In genomic region chr3:114274929-114275328, GRCh38 we compare ENCODE assay signal across 17 cellular contexts. TPM values are rescaled to one million over a fixed set of nuclear protein-coding genes. Genes with fewer than 3 reads are reported as not detected.
A peak's percentile ranks its signal among the peaks of the same experiment; 100 is the strongest.
DNase-seq lines count a peak whose midpoint lies in the region; ATAC-seq, FAIRE-seq and TF ChIP-seq lines count a peak whose summit lies in the region.
"Had no signal": no experiment of that assay in that cellular context is flagged by ENCODE, and none has a peak within 500 bp of the region (broad histone marks: within the 10 kb centered on the region; RNA-seq: fewer than 3 reads in every experiment).

No MANE protein-coding gene starts in this region.

- ATAC-seq in K562: no peak
- ATAC-seq: SK-N-SH treated with all-trans-retinoic acid at 6 μM for 48 hours had no signal

- no peak for TF ChIP-seq EP300 in K562 (IDR thresholded peaks at IDR 0.05; ENCODE audit: low read length)

- H3K79me2 ChIP-seq in KMS-11 (ENCODE audit: insufficient read depth, low read depth) (no peaks in the 10 kb centered on the region), K562 (ENCODE audit: control insufficient read depth, insufficient read depth, low read length) (no peaks in the 10 kb centered on the region)

- H2AFZ ChIP-seq in KMS-11 (ENCODE audit: low read depth): peak overlapping the region; percentile 58; the same call in 1 of the 2 replicates
- H2AFZ ChIP-seq in K562 (ENCODE audit: low read depth, low read length): no peak overlapping the region

- H3K4me1 ChIP-seq in KMS-11 (ENCODE audit: low read depth, poor library complexity, severe bottlenecking) (peaks cover 10% of the 10 kb centered on the region), K562 (replicated peaks in 1 of 2; ENCODE audit: control insufficient read depth in 2 of 2, insufficient read depth in 2 of 2, low read length in 2 of 2) (no peaks in the 10 kb centered on the region), colonic mucosa (no peaks in the 10 kb centered on the region)
- H3K4me1 ChIP-seq: HAP-1, spleen, testis had no signal

- in situ Hi-C loops in K562 (cut with MboI): no loop called here

- no CpG with 5 or more reads among the region's 1 CpG for WGBS in K562 (ENCODE audit: insufficient coverage, low coverage, missing lambda C conversion rate)

- intact Hi-C loops in K562 (cut with micrococcal nuclease): no loop called here
- intact Hi-C loops in colonic mucosa (cut with DNase I): no loop called here

- no peaks in the 10 kb centered on the region for H3K36me3 ChIP-seq in KMS-11 (ENCODE audit: insufficient read depth)
- H3K36me3 ChIP-seq in K562 (ENCODE audit: control insufficient read depth, insufficient read depth, low read length): no peaks in the 10 kb centered on the region
- no peaks in the 10 kb centered on the region for H3K36me3 ChIP-seq in colonic mucosa
- H3K36me3 ChIP-seq: HAP-1, spleen had no signal

- no peaks in the 10 kb centered on the region for H3K9me1 ChIP-seq in K562 (ENCODE audit: control insufficient read depth, insufficient read depth, low read length)

- H3K27me3 ChIP-seq in KMS-11 (ENCODE audit: insufficient read depth, low read depth) (no peaks in the 10 kb centered on the region), K562 (ENCODE audit: control insufficient read depth in 2 of 2, insufficient read depth in 2 of 2, low read length in 2 of 2) (no peaks in the 10 kb centered on the region), colonic mucosa (no peaks in the 10 kb centered on the region)
- H3K27me3 ChIP-seq: spleen, testis had no signal

- TF ChIP-seq CTCF in KMS-11 (conservative IDR thresholded peaks at IDR 0.05; ENCODE audit: low read depth, low read length) (no peak), K562 (IDR thresholded peaks at IDR 0.05 in 2 of 3, conservative IDR thresholded peaks at IDR 0.05 in 1 of 3; ENCODE audit: insufficient read depth in 2 of 3, low read depth in 1 of 3, low read length in 3 of 3) (no peak), colonic mucosa (IDR thresholded peaks at IDR 0.05) (no peak)

- no peaks in the 10 kb centered on the region for H4K20me1 ChIP-seq in KMS-11 (ENCODE audit: insufficient read depth)
- H4K20me1 ChIP-seq in K562 (replicated peaks; ENCODE audit: control insufficient read depth, insufficient read depth, low read length): no peaks in the 10 kb centered on the region

- H3K4me3 ChIP-seq in KMS-11 (IDR thresholded peaks at IDR 0.05; ENCODE audit: insufficient read depth, low read depth, low read length) (no peak overlapping the region), K562 (no peak overlapping the region), colonic mucosa (no peak overlapping the region)
- H3K4me3 ChIP-seq: HAP-1, lung, spleen, testis had no signal

- H3K9ac ChIP-seq in KMS-11: no peak overlapping the region
- H3K9ac ChIP-seq in K562 (ENCODE audit: insufficient read depth in 1 of 2, low read depth in 2 of 2, low read length in 2 of 2): no peak overlapping the region
- no peak overlapping the region for H3K9ac ChIP-seq in colonic mucosa (ENCODE audit: low read depth in 2 of 2, low read length in 2 of 2)

- TF ChIP-seq POLR2A in K562 (conservative IDR thresholded peaks at IDR 0.05): no peak

- H3K9me3 ChIP-seq in K562 (replicated peaks; ENCODE audit: control insufficient read depth, insufficient read depth, low read depth, low read length) (no peaks in the 10 kb centered on the region), colonic mucosa (no peaks in the 10 kb centered on the region)
- H3K9me3 ChIP-seq: testis had no signal

- FAIRE-seq in K562 (lab: Jason Lieb, UNC): no peak
- FAIRE-seq: GM18507 had no signal

- DNase-seq in GM03348 (ENCODE audit: low spot score): peak; percentile 21
- peak in 1 of 4 experiments; percentile 3 for DNase-seq in K562 (ENCODE audit: extremely low read depth in 1 of 4, low spot score in 3 of 4)
- DNase-seq in kidney glomerular epithelial cell (lab: John Stamatoyannopoulos, UW): peak; percentile 8
- no peak for DNase-seq in NCI-H2029 (lab: John Stamatoyannopoulos, UW)
- DNase-seq in cerebellar nuclear complex (lab: John Stamatoyannopoulos, UW): no peak
- no peak for DNase-seq in ecto neural progenitor cell (ENCODE audit: low spot score)
- DNase-seq in colonic mucosa: no peak
- DNase-seq: activated B cell treated with CpG ODN at 0.5 μM for 24 hours, NCI-H1092 treated with DMSO at 0.1 percent for 48 hours, spleen, testis had no signal

- no TSS peak for BruUV-seq in K562 (replicated peaks; lab: Mats Ljungman, UMichigan)

- CTCF ChIA-PET in K562 (lab: Yijun Ruan, JAX; ENCODE audit: low intra/inter-chr PET ratio): no interaction called here

- POLR2A ChIA-PET in K562 (lab: Yijun Ruan, JAX): no interaction called here

- H3K27ac ChIP-seq in KMS-11: no peak overlapping the region; the same call in 1 of the 2 replicates
- H3K27ac ChIP-seq in K562 (ENCODE audit: extremely low read depth, low read depth, low read length): no peak overlapping the region
- H3K27ac ChIP-seq in colonic mucosa: no peak overlapping the region
- H3K27ac ChIP-seq: spleen, testis had no signal

- no peak for TF ChIP-seq RAD21 in K562 (CRISPR knock-in tag; conservative IDR thresholded peaks at IDR 0.05 in 1 of 2, IDR thresholded peaks at IDR 0.05 in 1 of 2)

- H3K4me2 ChIP-seq in KMS-11 (no peak overlapping the region), K562 (ENCODE audit: insufficient read depth, low read length) (no peak overlapping the region)

TF ChIP-seq in K562, 482 proteins besides CTCF, POLR2A, EP300 and RAD21 (continues in another document):
- TF ChIP-seq ZBTB17 (CRISPR knock-in tag; IDR thresholded peaks at IDR 0.05): no peak
- no peak for TF ChIP-seq NCOA4 (IDR thresholded peaks at IDR 0.05; ENCODE audit: partially characterized antibody)
- TF ChIP-seq CSDE1 (IDR thresholded peaks at IDR 0.05): no peak
- no peak for TF ChIP-seq ZNF239 (CRISPR knock-in tag; IDR thresholded peaks at IDR 0.05)
- TF ChIP-seq NFE2L1 (tag; IDR thresholded peaks at IDR 0.05; ENCODE audit: borderline replicate concordance, low read depth): peak; percentile 65
- TF ChIP-seq ZNF212 (CRISPR knock-in tag; IDR thresholded peaks at IDR 0.05): no peak
- no peak for TF ChIP-seq LCOR (CRISPR knock-in tag; IDR thresholded peaks at IDR 0.05)
- peak; percentile 76 for TF ChIP-seq MAFF (IDR thresholded peaks at IDR 0.05; ENCODE audit: low read length)
- peak; percentile 80 for TF ChIP-seq NFE2 (IDR thresholded peaks at IDR 0.05; ENCODE audit: low read depth)
- TF ChIP-seq XRCC5 (IDR thresholded peaks at IDR 0.05; ENCODE audit: low read depth, low read length): no peak
- peak; percentile 87 for TF ChIP-seq MAFG (tag; conservative IDR thresholded peaks at IDR 0.05)
- no peak for TF ChIP-seq DDX20 (tag; IDR thresholded peaks at IDR 0.05; ENCODE audit: low read depth)
- no peak for TF ChIP-seq ZNF146 (CRISPR knock-in tag; IDR thresholded peaks at IDR 0.05; ENCODE audit: unreplicated experiment)
- TF ChIP-seq RBM14 (IDR thresholded peaks at IDR 0.05; ENCODE audit: borderline replicate concordance, insufficient read depth, low read depth, low read length): no peak
- peak; percentile 78 for TF ChIP-seq ZNF316 (IDR thresholded peaks at IDR 0.05)

RNA-seq across cellular contexts. Expression of gene TIGIT, which starts 18.9 kb away (rescaled TPM):
- total RNA-seq in K562 (2011; cell fraction: chromatin; rRNA removed; ENCODE audit: low replicate concordance): not detected in 2 replicates
- total RNA-seq in K562 (2011; cell fraction: nucleolus; rRNA removed): not detected in 2 replicates
- not detected in 2 replicates for total RNA-seq in K562 (2011; cell fraction: nucleoplasm; rRNA removed)
- total RNA-seq in K562 (2014; rRNA removed) (not detected in 2 replicates), K562 (2014; rRNA removed; fragmentation: Illumina TruSeq; extraction: Trizol) (not detected in 2 replicates), K562 (2015; rRNA removed; fragmentation: Illumina TruSeq; extraction: Trizol) (not detected in 2 replicates), K562 (2021) (0.11 and 0.13 TPM in 2 replicates), colonic mucosa (under 1 TPM; 0.37 to 0.40 TPM)
- polyA plus RNA-seq in K562 (2011; rRNA removed) (not detected in 2 replicates), K562 (2014; fragmentation: Illumina TruSeq; extraction: Trizol) (not detected in 2 replicates), K562 (2014; fragmentation: Nextera tagmentation; extraction: Ambion mirVana) (not detected), K562 (2014; rRNA removed) (not detected in 2 replicates)
- polyA plus RNA-seq in K562 (2011; cell fraction: cytosol; rRNA removed): not detected in 2 replicates
- polyA plus RNA-seq in K562 (2011; cell fraction: nucleus; rRNA removed): not detected in 2 replicates
- polyA plus RNA-seq in K562 (2012): not detected in 2 replicates
- not detected in 2 replicates for polyA minus RNA-seq in K562 (2011; rRNA and poly(A)+ RNA removed)
- polyA minus RNA-seq in K562 (2011; cell fraction: cytosol; rRNA and poly(A)+ RNA removed): not detected in 2 replicates
- polyA minus RNA-seq in K562 (2011; cell fraction: nucleus; rRNA and poly(A)+ RNA removed): not detected in 2 replicates
- total RNA-seq: G401 had no signal

RNA-seq across cellular contexts. Expression of gene ZNF80, which starts 37.6 kb away (rescaled TPM):
- total RNA-seq in K562 (2011; cell fraction: chromatin; rRNA removed; ENCODE audit: low replicate concordance): not detected in 2 replicates
- 0.13 and 0.17 TPM in 2 replicates for total RNA-seq in K562 (2011; cell fraction: nucleolus; rRNA removed)
- total RNA-seq in K562 (2011; cell fraction: nucleoplasm; rRNA removed): 0.23 TPM in 1 of 2 replicates, not detected in the other
- total RNA-seq in K562 (2014; rRNA removed): 0.05 TPM in 1 of 2 replicates, not detected in the other
- 0.06 TPM in 1 of 2 replicates, not detected in the other for total RNA-seq in K562 (2014; rRNA removed; fragmentation: Illumina TruSeq; extraction: Trizol)
- 0.04 TPM in 1 of 2 replicates, not detected in the other for total RNA-seq in K562 (2015; rRNA removed; fragmentation: Illumina TruSeq; extraction: Trizol)
- total RNA-seq in K562 (2021): not detected in 2 replicates
- 0.03 TPM in 1 of 2 replicates, not detected in the other for polyA plus RNA-seq in K562 (2011; rRNA removed)
- polyA plus RNA-seq in K562 (2011; cell fraction: cytosol; rRNA removed): 0.03 TPM in 1 of 2 replicates, not detected in the other
- not detected in 2 replicates for polyA plus RNA-seq in K562 (2011; cell fraction: nucleus; rRNA removed)
- 0.46 TPM in 1 of 2 replicates, not detected in the other for polyA plus RNA-seq in K562 (2012)
- polyA plus RNA-seq in K562 (2014; fragmentation: Illumina TruSeq; extraction: Trizol): 0.07 TPM in 1 of 2 replicates, not detected in the other
- under 1 TPM; 0.01 to 0.06 TPM for polyA plus RNA-seq in K562 (2014; fragmentation: Nextera tagmentation; extraction: Ambion mirVana)
- polyA plus RNA-seq in K562 (2014; rRNA removed): not detected in 2 replicates
- polyA minus RNA-seq in K562 (2011; rRNA and poly(A)+ RNA removed): not detected in 2 replicates
- polyA minus RNA-seq in K562 (2011; cell fraction: cytosol; rRNA and poly(A)+ RNA removed): not detected in 2 replicates
- polyA minus RNA-seq in K562 (2011; cell fraction: nucleus; rRNA and poly(A)+ RNA removed): not detected in 2 replicates
- not detected for total RNA-seq in colonic mucosa
- total RNA-seq: G401, lung had no signal

Comparison
In these comparisons a context has a peak if more than half of its experiments do, and no peak if none do; other contexts are left out.
1. DNase-seq: peak in GM03348 (single experiment) and kidney glomerular epithelial cell (single experiment); none in NCI-H2029 (single experiment), cerebellar nuclear complex (0 of 2), ecto neural progenitor cell (single experiment) and colonic mucosa (single experiment).